In genomic region chr2:23564618-23564967, GRCh38 we compare ENCODE assay signal across 13 cellular contexts.
DNase-seq lines count a peak whose midpoint lies in the region; ATAC-seq and TF ChIP-seq lines count a peak whose summit lies in the region.
"Had no signal": no experiment of that assay in that cellular context is flagged by ENCODE, and none has a peak within 500 bp of the region (broad histone marks: within the 10 kb centered on the region; RNA-seq: fewer than 3 reads in every experiment).

No MANE protein-coding gene starts in this region.

- no peaks in the 10 kb centered on the region for H4K20me1 ChIP-seq in neural progenitor cell (ENCODE audit: low read depth)

- H3K27ac ChIP-seq in RWPE2 (ENCODE audit: poor library complexity, severe bottlenecking) (peak overlapping the region; percentile 45), neural progenitor cell (no peak overlapping the region), urinary bladder (ENCODE audit: low read depth) (peak overlapping the region; percentile 65)
- H3K27ac ChIP-seq: SJSA1 had no signal

- H3K4me3 Mint-ChIP-seq in neural progenitor cell, result no peak overlapping the region

- TF ChIP-seq POLR2A in erythroblast (IDR thresholded peaks at IDR 0.05; ENCODE audit: low read length), result no peak

- no peaks in the 10 kb centered on the region for H3K9me3 Mint-ChIP-seq in neural progenitor cell

- H3K27ac Mint-ChIP-seq in neural progenitor cell, result peak overlapping the region; percentile 76

- no peak overlapping the region for H3K9ac ChIP-seq in neural progenitor cell

- H3K4me1 Mint-ChIP-seq in neural progenitor cell, result peaks cover 52% of the 10 kb centered on the region

- H3K4me1 ChIP-seq in RWPE2 (ENCODE audit: insufficient read depth, poor library complexity, severe bottlenecking) (peaks cover 17% of the 10 kb centered on the region), neural progenitor cell (peaks cover 8% of the 10 kb centered on the region), urinary bladder (ENCODE audit: insufficient read depth) (peaks cover 2% of the 10 kb centered on the region)

- no peaks in the 10 kb centered on the region for H3K79me2 ChIP-seq in neural progenitor cell (ENCODE audit: low read depth)

- 69% methylated on average over 7 of the region's 7 CpGs for WGBS in urinary bladder

- no peaks in the 10 kb centered on the region for H3K9me3 ChIP-seq in RWPE2 (ENCODE audit: severe bottlenecking)
- H3K9me3 ChIP-seq in neural progenitor cell (ENCODE audit: low read depth), result no peaks in the 10 kb centered on the region
- H3K9me3 ChIP-seq: SJSA1 had no signal

- H2AFZ ChIP-seq in neural progenitor cell (replicated peaks), result no peak overlapping the region

- TF ChIP-seq CTCF in RWPE2 (IDR thresholded peaks at IDR 0.05; ENCODE audit: poor library complexity, severe bottlenecking) (no peak), fibroblast of the aortic adventitia (IDR thresholded peaks at IDR 0.05; ENCODE audit: insufficient read depth, low read length) (no peak), neural progenitor cell (IDR thresholded peaks at IDR 0.05) (no peak)

- H3K4me3 ChIP-seq in RWPE2 (ENCODE audit: severe bottlenecking) (no peak overlapping the region), fibroblast of the aortic adventitia (ENCODE audit: low read depth, low read length) (no peak overlapping the region), neural progenitor cell (no peak overlapping the region), urinary bladder (ENCODE audit: low read depth, low read length) (no peak overlapping the region)
- H3K4me3 ChIP-seq: SJSA1 had no signal

- no peaks in the 10 kb centered on the region for H3K36me3 ChIP-seq in RWPE2 (ENCODE audit: low read depth)
- H3K36me3 ChIP-seq in neural progenitor cell, result no peaks in the 10 kb centered on the region
- H3K36me3 ChIP-seq in urinary bladder (ENCODE audit: insufficient read depth), result no peaks in the 10 kb centered on the region
- H3K36me3 ChIP-seq: SJSA1 had no signal

- no peak overlapping the region for H3K4me2 ChIP-seq in neural progenitor cell

- H3F3A ChIP-seq in neural progenitor cell (ENCODE audit: low read depth), result no peaks in the 10 kb centered on the region

- H3K36me3 Mint-ChIP-seq in neural progenitor cell, result peaks cover 2% of the 10 kb centered on the region

- H3K27me3 ChIP-seq in RWPE2 (ENCODE audit: insufficient read depth, poor library complexity, severe bottlenecking) (no peaks in the 10 kb centered on the region), neural progenitor cell (no peaks in the 10 kb centered on the region)
- H3K27me3 ChIP-seq: SJSA1 had no signal

- no peak for DNase-seq in RWPE2 (ENCODE audit: low spot score)
- peak; percentile 15 for DNase-seq in fibroblast of the aortic adventitia (ENCODE audit: low read depth)
- DNase-seq in neural progenitor cell (ENCODE audit: low spot score), result no peak
- no peak for DNase-seq in stimulated activated CD4-positive, alpha-beta T cell treated with anti-CD3 and anti-CD28 coated beads, Interleukin-12 subunit alpha, Interleukin-12 subunit beta, amount 100 ng/mL, for 4 hours
- DNase-seq in Ammon's horn (ENCODE audit: low spot score), result no peak
- DNase-seq in erythroblast (lab: John Stamatoyannopoulos, UW), result no peak
- DNase-seq: activated CD4-positive, CD25-positive, alpha-beta regulatory T cell treated with anti-CD3 and anti-CD28 coated beads, Interleukin-2, amount 50 U/mL, for 72 hours; activated gamma-delta T cell; NCI-H1092 treated with DMSO at 0.1 percent for 48 hours; NCI-H69 had no signal

- H3K27me3 Mint-ChIP-seq in neural progenitor cell (ENCODE audit: insufficient read depth, low read depth), result peaks cover 7% of the 10 kb centered on the region

- ATAC-seq in RWPE2 (ENCODE audit: low read depth), result peak; percentile 60
- ATAC-seq in HG02852 (IDR thresholded peaks at IDR 0.05; ENCODE audit: unreplicated experiment), result no peak
